ENCODE assay signal across 8 cellular contexts in genomic region chr19:49866933-49867782, GRCh38. TPM values are rescaled to one million over a fixed set of nuclear protein-coding genes. Genes with fewer than 3 reads are reported as not detected.
DNase-seq lines count a peak whose midpoint lies in the region; ATAC-seq and TF ChIP-seq lines count a peak whose summit lies in the region.

TSS of gene PNKP (minus strand) at chr19:49867576. CDS start at chr19:49867204, 372 bp downstream.

- no peak for TF ChIP-seq EP300 in Ishikawa (IDR thresholded peaks at IDR 0.05; ENCODE audit: borderline replicate concordance)

- peak; percentile 85 for DNase-seq in COR-L47 (lab: John Stamatoyannopoulos, UW)
- peak; percentile 97 for DNase-seq in OCI-M1 (lab: John Stamatoyannopoulos, UW)
- peak; percentile 86 for DNase-seq in activated T-cell treated with anti-CD3 and anti-CD28 coated beads for 1 hour (ENCODE audit: low read depth)
- DNase-seq in epidermal melanocyte (ENCODE audit: insufficient read length, low spot score), result peak; percentile 96
- DNase-seq in stimulated activated CD8-positive, alpha-beta memory T cell treated with anti-CD3 and anti-CD28 coated beads, Interleukin-4, amount 100 ng/mL, for 1 hour (ENCODE audit: low read depth in 2 of 2, low spot score in 1 of 2), result peak; percentile 73 to 82

- H3K27me3 ChIP-seq in mononuclear cell (ENCODE audit: insufficient read depth, low read length), result no peaks in the 10 kb centered on the region

- peak; percentile 35 for ATAC-seq in GM21447 (IDR thresholded peaks at IDR 0.05; ENCODE audit: unreplicated experiment)

- H3K4me1 ChIP-seq in mononuclear cell (ENCODE audit: insufficient read depth, low read length), result peaks cover 50% of the 10 kb centered on the region

- H3K4me3 ChIP-seq in mononuclear cell (ENCODE audit: low read length), result peak within 1 kb of the TSS; percentile 67

- H3K9me3 ChIP-seq in mononuclear cell (ENCODE audit: low read depth, low read length), result no peaks in the 10 kb centered on the region

- no peak for TF ChIP-seq RAD21 in Ishikawa (IDR thresholded peaks at IDR 0.05; ENCODE audit: low read depth)

TF ChIP-seq in Ishikawa, 13 proteins besides CTCF, POLR2A, EP300 and RAD21:
- TF ChIP-seq TAF1 (IDR thresholded peaks at IDR 0.05; ENCODE audit: low read depth), result peak; percentile 48; the same call in 1 of the 2 replicates
- no peak for TF ChIP-seq TEAD4 (IDR thresholded peaks at IDR 0.05)
- peak; percentile 64 for TF ChIP-seq USF1 (IDR thresholded peaks at IDR 0.05)
- no peak for TF ChIP-seq CEBPB (IDR thresholded peaks at IDR 0.05)
- TF ChIP-seq MAX (IDR thresholded peaks at IDR 0.05), result peak; percentile 70
- no peak for TF ChIP-seq REST (IDR thresholded peaks at IDR 0.05; ENCODE audit: low read depth)
- peak; percentile 14; the same call in 1 of the 2 replicates for TF ChIP-seq FOXM1 (IDR thresholded peaks at IDR 0.05; ENCODE audit: borderline replicate concordance, low read depth)
- TF ChIP-seq ZBTB7A (IDR thresholded peaks at IDR 0.05; ENCODE audit: low read depth), result peak; percentile 37; the same call in 1 of the 2 replicates
- peak; percentile 61 for TF ChIP-seq YY1 (IDR thresholded peaks at IDR 0.05; ENCODE audit: low read depth)
- peak; percentile 68 for TF ChIP-seq CREB1 (IDR thresholded peaks at IDR 0.05; ENCODE audit: low read depth)
- TF ChIP-seq NFIC (IDR thresholded peaks at IDR 0.05), result 0 out of 2 replicates have a peak, but pooled peaks have one; percentile 44
- peak; percentile 86 for TF ChIP-seq EGR1 (IDR thresholded peaks at IDR 0.05)
- TF ChIP-seq TCF12 (IDR thresholded peaks at IDR 0.05; ENCODE audit: low read depth), result no peak; the same call in none of the 2 replicates

RNA-seq across cellular contexts. Expression of gene PNKP, which starts in this region (rescaled TPM):
- total RNA-seq in mononuclear cell, result 28.4 TPM

Comparison
In these comparisons a context has a peak if more than half of its experiments do, and no peak if none do; other contexts are left out.
1. Peak in every context shown above with its lines: DNase-seq, ATAC-seq and H3K4me3 ChIP-seq.